8 cellular contexts compared by ENCODE assay signal in genomic region chr19:55283548-55284393, GRCh38. TPM values are rescaled to one million over a fixed set of nuclear protein-coding genes. Genes with fewer than 3 reads are reported as not detected.
DNase-seq lines count a peak whose midpoint lies in the region; ATAC-seq, FAIRE-seq and TF ChIP-seq lines count a peak whose summit lies in the region.

Gene BRSK1, plus strand, starts transcription at chr19:55283997. Its CDS starts 446 bp downstream, at chr19:55284443.

- H3K27ac Mint-ChIP-seq in activated T-cell treated with anti-CD3 and anti-CD28 coated beads, Interleukin-2, amount 50 U/mL, for 72 hours: peak within 1 kb of the TSS; percentile 56

- FAIRE-seq in GM19239 (lab: Jason Lieb, UNC): no peak

- no peak for ATAC-seq in activated T-cell treated with anti-CD3 and anti-CD28 coated beads, Interleukin-2, amount 50 U/mL, for 72 hours (replicated peaks in 1 of 2)

- H3K36me3 Mint-ChIP-seq in activated T-cell treated with anti-CD3 and anti-CD28 coated beads, Interleukin-2, amount 50 U/mL, for 72 hours (ENCODE audit: insufficient read depth in 2 of 2): peaks cover 2% of the 10 kb centered on the region in 2 donors

- DNase-seq in EL: peak; percentile 76
- DNase-seq in NCI-H2227 treated with DMSO at 0.1 percent for 48 hours (lab: John Stamatoyannopoulos, UW): peak; percentile 92
- peak; percentile 54 to 60 for DNase-seq in activated T-cell treated with anti-CD3 and anti-CD28 coated beads, Interleukin-2, amount 50 U/mL, for 72 hours
- DNase-seq in fibroblast of pulmonary artery (ENCODE audit: low read depth): peak; percentile 60
- peak; percentile 57 for DNase-seq in pons (ENCODE audit: low spot score)
- no peak for DNase-seq in GM19239 (ENCODE audit: insufficient read length, low spot score)
- DNase-seq in NCI-H226: no peak
- DNase-seq in MV-4-11 (lab: John Stamatoyannopoulos, UW): no peak

- TF ChIP-seq CTCF in fibroblast of pulmonary artery (IDR thresholded peaks at IDR 0.05; ENCODE audit: low read length, missing control alignments): no peak

- peak within 1 kb of the TSS; percentile 51 for H3K4me3 ChIP-seq in fibroblast of pulmonary artery (replicated peaks; ENCODE audit: low read depth, low read length)

- peaks cover 34% of the 10 kb centered on the region for H3K4me1 Mint-ChIP-seq in activated T-cell treated with anti-CD3 and anti-CD28 coated beads, Interleukin-2, amount 50 U/mL, for 72 hours (ENCODE audit: low read depth)

- H3K4me3 Mint-ChIP-seq in activated T-cell treated with anti-CD3 and anti-CD28 coated beads, Interleukin-2, amount 50 U/mL, for 72 hours: peak within 1 kb of the TSS; percentile 62 to 82

- no peaks in the 10 kb centered on the region for H3K9me3 Mint-ChIP-seq in activated T-cell treated with anti-CD3 and anti-CD28 coated beads, Interleukin-2, amount 50 U/mL, for 72 hours

- peaks cover 7% of the 10 kb centered on the region for H3K27me3 Mint-ChIP-seq in activated T-cell treated with anti-CD3 and anti-CD28 coated beads, Interleukin-2, amount 50 U/mL, for 72 hours (ENCODE audit: low read depth)

RNA-seq across cellular contexts. Expression of gene BRSK1, which starts in this region (rescaled TPM):
- total RNA-seq in activated T-cell treated with anti-CD3 and anti-CD28 coated beads, Interleukin-2, amount 50 U/mL, for 72 hours: 10 to 100 TPM; 13.0 to 19.6 TPM

Comparison
In these comparisons a context has a peak if more than half of its experiments do, and no peak if none do; other contexts are left out.
1. DNase-seq: peak in EL (single experiment), NCI-H2227 treated with DMSO at 0.1 percent for 48 hours (single experiment), activated T-cell treated with anti-CD3 and anti-CD28 coated beads, Interleukin-2, amount 50 U/mL, for 72 hours (2 of 2), fibroblast of pulmonary artery (single experiment) and pons (single experiment); none in GM19239 (single experiment), NCI-H226 (single experiment) and MV-4-11 (single experiment).